Comparison of ENCODE assay signal across 16 cellular contexts in genomic region chr2:30612371-30612770, GRCh38.
A peak's percentile ranks its signal among the peaks of the same experiment; 100 is the strongest.
DNase-seq lines count a peak whose midpoint lies in the region; ATAC-seq and TF ChIP-seq lines count a peak whose summit lies in the region.
"Had no signal": no experiment of that assay in that cellular context is flagged by ENCODE, and none has a peak within 500 bp of the region (broad histone marks: within the 10 kb centered on the region; RNA-seq: fewer than 3 reads in every experiment).

No MANE protein-coding gene starts in this region.

- peaks cover 5% of the 10 kb centered on the region for H3K27me3 Mint-ChIP-seq in GM23338 (ENCODE audit: insufficient read depth, low read depth, poor library complexity)
- H3K27me3 Mint-ChIP-seq: IgD-negative memory B cell had no signal

- no peaks in the 10 kb centered on the region for H4K20me1 ChIP-seq in BLaER1 treated with 17β-estradiol and CSF1 and Interleukin-3, amounts not matched to agents 10 nM and 100 nM
- no peaks in the 10 kb centered on the region for H4K20me1 ChIP-seq in GM23338 (replicated peaks; ENCODE audit: insufficient read depth)

- H3K4me3 Mint-ChIP-seq in GM23338: no peak overlapping the region
- H3K4me3 Mint-ChIP-seq: HFFc6 had no signal

- no peaks in the 10 kb centered on the region for H3F3A ChIP-seq in GM23338 (replicated peaks; ENCODE audit: low read depth)

- H3K79me2 ChIP-seq in GM23338 (replicated peaks; ENCODE audit: insufficient read depth): 0 out of 2 replicates have a peak, but pooled peaks cover 3% of the 10 kb centered on the region

- H3K36me3 Mint-ChIP-seq in GM23338 (ENCODE audit: low read depth): no peaks in the 10 kb centered on the region

- no peak for ATAC-seq in GM23338
- peak; percentile 35 to 48 for ATAC-seq in lower lobe of right lung
- no peak for ATAC-seq in GM18867 (IDR thresholded peaks at IDR 0.05; ENCODE audit: unreplicated experiment)
- no peak for ATAC-seq in GM21367 (IDR thresholded peaks at IDR 0.05; ENCODE audit: unreplicated experiment)

- peak overlapping the region; percentile 44 to 85 (median 61) for H3K4me2 ChIP-seq in BLaER1 treated with 17β-estradiol and CSF1 and Interleukin-3, amounts not matched to agents 10 nM and 100 nM
- peak overlapping the region; percentile 35; the same call in 1 of the 2 replicates for H3K4me2 ChIP-seq in GM23338

- TF ChIP-seq CTCF in GM23338 (conservative IDR thresholded peaks at IDR 0.05; ENCODE audit: low read depth in 2 of 2) (no peak), lower lobe of right lung (IDR thresholded peaks at IDR 0.05) (no peak)

- H3K9ac ChIP-seq in BLaER1 treated with 17β-estradiol and CSF1 and Interleukin-3, amounts not matched to agents 10 nM and 100 nM: peak overlapping the region in 2 of 11 experiments; percentile 0 to 6; a peak in 1 of 22 replicates

- no peaks in the 10 kb centered on the region for H3K27me3 ChIP-seq in BLaER1 treated with 17β-estradiol and CSF1 and Interleukin-3, amounts not matched to agents 10 nM and 100 nM
- H3K27me3 ChIP-seq in GM23338 (ENCODE audit: insufficient read depth) (no peaks in the 10 kb centered on the region), lower lobe of right lung (ENCODE audit: low read depth) (no peaks in the 10 kb centered on the region)
- H3K27me3 ChIP-seq: adrenal gland, BE2C had no signal

- no peaks in the 10 kb centered on the region for H3K9me3 Mint-ChIP-seq in GM23338
- H3K9me3 Mint-ChIP-seq: HFFc6, IgD-negative memory B cell had no signal

- no peaks in the 10 kb centered on the region for H3K9me3 ChIP-seq in BLaER1 treated with 17β-estradiol and CSF1 and Interleukin-3, amounts not matched to agents 10 nM and 100 nM (replicated peaks in 1 of 11)
- no peaks in the 10 kb centered on the region for H3K9me3 ChIP-seq in lower lobe of right lung
- H3K9me3 ChIP-seq: adrenal gland, BE2C had no signal

- H3K36me3 ChIP-seq in BLaER1 treated with 17β-estradiol and CSF1 and Interleukin-3, amounts not matched to agents 10 nM and 100 nM: peaks cover 0 to 9% (median 0%) of the 10 kb centered on the region in 11 experiments; a peak in 2 of 22 replicates
- no peaks in the 10 kb centered on the region for H3K36me3 ChIP-seq in GM23338 (ENCODE audit: insufficient read depth)
- H3K36me3 ChIP-seq in lower lobe of right lung: no peaks in the 10 kb centered on the region
- H3K36me3 ChIP-seq: adrenal gland had no signal

- DNase-seq in GM23338 (ENCODE audit: low spot score): no peak
- DNase-seq in amniotic epithelial cell (ENCODE audit: low read depth): peak; percentile 51
- no peak for DNase-seq in lower lobe of right lung
- DNase-seq in stimulated activated CD4-positive, alpha-beta T cell treated with anti-CD3 and anti-CD28 coated beads, Interleukin-12 subunit alpha, Interleukin-12 subunit beta, amount 100 ng/mL, for 4 hours: no peak
- DNase-seq: activated CD4-positive, CD25-positive, alpha-beta regulatory T cell treated with anti-CD3 and anti-CD28 coated beads, Interleukin-2, amount 50 U/mL, for 72 hours; activated effector memory CD4-positive, alpha-beta T cell treated with Interleukin-2 at 50 U/mL for 16 hours; adrenal gland; BE2C; DND-41; HFFc6; nucleus accumbens had no signal

- peaks cover 21 to 28% (median 25%) of the 10 kb centered on the region in 10 experiments for H3K4me1 ChIP-seq in BLaER1 treated with 17β-estradiol and CSF1 and Interleukin-3, amounts not matched to agents 10 nM and 100 nM
- peaks cover 39% of the 10 kb centered on the region for H3K4me1 ChIP-seq in GM23338 (ENCODE audit: insufficient read depth)
- peaks cover 7% of the 10 kb centered on the region for H3K4me1 ChIP-seq in lower lobe of right lung
- H3K4me1 ChIP-seq: adrenal gland had no signal

- H3K9me2 ChIP-seq in GM23338 (ENCODE audit: insufficient read depth): no peaks in the 10 kb centered on the region; the same call in 1 of the 2 replicates

- H3K27ac ChIP-seq in BLaER1 treated with 17β-estradiol and CSF1 and Interleukin-3, amounts not matched to agents 10 nM and 100 nM: no peak overlapping the region
- peak overlapping the region; percentile 99 for H3K27ac ChIP-seq in GM23338 (ENCODE audit: low read depth)
- no peak overlapping the region for H3K27ac ChIP-seq in lower lobe of right lung
- H3K27ac ChIP-seq: adrenal gland, skin epidermis had no signal

- no peak overlapping the region for H2AFZ ChIP-seq in GM23338

- no peak overlapping the region for H3K27ac Mint-ChIP-seq in GM23338
- H3K27ac Mint-ChIP-seq: HFFc6, IgD-negative memory B cell had no signal

- no peak overlapping the region for H3K4me3 ChIP-seq in BLaER1 treated with 17β-estradiol and CSF1 and Interleukin-3, amounts not matched to agents 10 nM and 100 nM
- no peak overlapping the region for H3K4me3 ChIP-seq in GM23338
- H3K4me3 ChIP-seq in lower lobe of right lung: no peak overlapping the region
- H3K4me3 ChIP-seq: adrenal gland, skin epidermis had no signal

- peaks cover 26% of the 10 kb centered on the region for H3K4me1 Mint-ChIP-seq in GM23338

- intact Hi-C loops in lower lobe of right lung (cut with DNase I): no loop called here

TF ChIP-seq in GM23338, 12 proteins besides CTCF, POLR2A, EP300 and RAD21 (continues in another document):
- TF ChIP-seq REST (IDR thresholded peaks at IDR 0.05; ENCODE audit: unreplicated experiment) (no peak), STAT1 (IDR thresholded peaks at IDR 0.05; ENCODE audit: unreplicated experiment) (no peak), EZH2 (IDR thresholded peaks at IDR 0.05; ENCODE audit: low read depth, unreplicated experiment) (no peak), CREB1 (CRISPR knock-in tag; IDR thresholded peaks at IDR 0.05; ENCODE audit: low read depth) (no peak), POLR2AphosphoS5 (IDR thresholded peaks at IDR 0.05; ENCODE audit: low read depth) (no peak), NANOG (IDR thresholded peaks at IDR 0.05; ENCODE audit: borderline replicate concordance) (no peak), JUNB (IDR thresholded peaks at IDR 0.05; ENCODE audit: unreplicated experiment) (no peak), EZH2phosphoT487 (IDR thresholded peaks at IDR 0.05; ENCODE audit: unreplicated experiment) (no peak)

Comparison
In these comparisons a context has a peak if more than half of its experiments do, and no peak if none do; other contexts are left out.
1. ATAC-seq: peak in lower lobe of right lung (2 of 2); none in GM23338 (single experiment), GM18867 (single experiment) and GM21367 (single experiment).